In the genomic region with DNA sequence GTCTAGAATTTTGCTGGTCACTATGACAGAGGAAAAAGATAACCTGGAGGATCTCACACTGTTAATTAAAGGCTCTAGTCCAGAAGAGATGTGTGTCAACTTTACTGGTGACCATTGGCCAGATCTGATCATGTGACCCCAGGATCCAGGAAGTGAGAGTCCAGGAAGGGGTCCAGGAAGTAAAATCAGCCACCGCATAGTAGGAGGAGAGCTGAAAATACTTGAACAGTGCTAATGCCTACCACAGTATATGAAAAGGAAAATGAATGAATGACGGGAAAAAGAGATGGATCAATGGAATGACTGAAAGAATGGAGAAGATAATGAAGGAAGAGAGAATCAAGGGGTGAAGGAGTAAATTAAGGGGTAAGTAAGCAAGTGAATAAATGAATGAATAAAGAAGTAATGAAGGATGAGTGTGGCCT, we compare ENCODE assay signal across 1 cellular context.
TF ChIP-seq lines count a peak whose summit lies in the region.

No MANE protein-coding gene starts in this region.

TF ChIP-seq in GM23338, 12 proteins besides CTCF, POLR2A, EP300 and RAD21 (continued from another document):
- TF ChIP-seq, protein P1, sequence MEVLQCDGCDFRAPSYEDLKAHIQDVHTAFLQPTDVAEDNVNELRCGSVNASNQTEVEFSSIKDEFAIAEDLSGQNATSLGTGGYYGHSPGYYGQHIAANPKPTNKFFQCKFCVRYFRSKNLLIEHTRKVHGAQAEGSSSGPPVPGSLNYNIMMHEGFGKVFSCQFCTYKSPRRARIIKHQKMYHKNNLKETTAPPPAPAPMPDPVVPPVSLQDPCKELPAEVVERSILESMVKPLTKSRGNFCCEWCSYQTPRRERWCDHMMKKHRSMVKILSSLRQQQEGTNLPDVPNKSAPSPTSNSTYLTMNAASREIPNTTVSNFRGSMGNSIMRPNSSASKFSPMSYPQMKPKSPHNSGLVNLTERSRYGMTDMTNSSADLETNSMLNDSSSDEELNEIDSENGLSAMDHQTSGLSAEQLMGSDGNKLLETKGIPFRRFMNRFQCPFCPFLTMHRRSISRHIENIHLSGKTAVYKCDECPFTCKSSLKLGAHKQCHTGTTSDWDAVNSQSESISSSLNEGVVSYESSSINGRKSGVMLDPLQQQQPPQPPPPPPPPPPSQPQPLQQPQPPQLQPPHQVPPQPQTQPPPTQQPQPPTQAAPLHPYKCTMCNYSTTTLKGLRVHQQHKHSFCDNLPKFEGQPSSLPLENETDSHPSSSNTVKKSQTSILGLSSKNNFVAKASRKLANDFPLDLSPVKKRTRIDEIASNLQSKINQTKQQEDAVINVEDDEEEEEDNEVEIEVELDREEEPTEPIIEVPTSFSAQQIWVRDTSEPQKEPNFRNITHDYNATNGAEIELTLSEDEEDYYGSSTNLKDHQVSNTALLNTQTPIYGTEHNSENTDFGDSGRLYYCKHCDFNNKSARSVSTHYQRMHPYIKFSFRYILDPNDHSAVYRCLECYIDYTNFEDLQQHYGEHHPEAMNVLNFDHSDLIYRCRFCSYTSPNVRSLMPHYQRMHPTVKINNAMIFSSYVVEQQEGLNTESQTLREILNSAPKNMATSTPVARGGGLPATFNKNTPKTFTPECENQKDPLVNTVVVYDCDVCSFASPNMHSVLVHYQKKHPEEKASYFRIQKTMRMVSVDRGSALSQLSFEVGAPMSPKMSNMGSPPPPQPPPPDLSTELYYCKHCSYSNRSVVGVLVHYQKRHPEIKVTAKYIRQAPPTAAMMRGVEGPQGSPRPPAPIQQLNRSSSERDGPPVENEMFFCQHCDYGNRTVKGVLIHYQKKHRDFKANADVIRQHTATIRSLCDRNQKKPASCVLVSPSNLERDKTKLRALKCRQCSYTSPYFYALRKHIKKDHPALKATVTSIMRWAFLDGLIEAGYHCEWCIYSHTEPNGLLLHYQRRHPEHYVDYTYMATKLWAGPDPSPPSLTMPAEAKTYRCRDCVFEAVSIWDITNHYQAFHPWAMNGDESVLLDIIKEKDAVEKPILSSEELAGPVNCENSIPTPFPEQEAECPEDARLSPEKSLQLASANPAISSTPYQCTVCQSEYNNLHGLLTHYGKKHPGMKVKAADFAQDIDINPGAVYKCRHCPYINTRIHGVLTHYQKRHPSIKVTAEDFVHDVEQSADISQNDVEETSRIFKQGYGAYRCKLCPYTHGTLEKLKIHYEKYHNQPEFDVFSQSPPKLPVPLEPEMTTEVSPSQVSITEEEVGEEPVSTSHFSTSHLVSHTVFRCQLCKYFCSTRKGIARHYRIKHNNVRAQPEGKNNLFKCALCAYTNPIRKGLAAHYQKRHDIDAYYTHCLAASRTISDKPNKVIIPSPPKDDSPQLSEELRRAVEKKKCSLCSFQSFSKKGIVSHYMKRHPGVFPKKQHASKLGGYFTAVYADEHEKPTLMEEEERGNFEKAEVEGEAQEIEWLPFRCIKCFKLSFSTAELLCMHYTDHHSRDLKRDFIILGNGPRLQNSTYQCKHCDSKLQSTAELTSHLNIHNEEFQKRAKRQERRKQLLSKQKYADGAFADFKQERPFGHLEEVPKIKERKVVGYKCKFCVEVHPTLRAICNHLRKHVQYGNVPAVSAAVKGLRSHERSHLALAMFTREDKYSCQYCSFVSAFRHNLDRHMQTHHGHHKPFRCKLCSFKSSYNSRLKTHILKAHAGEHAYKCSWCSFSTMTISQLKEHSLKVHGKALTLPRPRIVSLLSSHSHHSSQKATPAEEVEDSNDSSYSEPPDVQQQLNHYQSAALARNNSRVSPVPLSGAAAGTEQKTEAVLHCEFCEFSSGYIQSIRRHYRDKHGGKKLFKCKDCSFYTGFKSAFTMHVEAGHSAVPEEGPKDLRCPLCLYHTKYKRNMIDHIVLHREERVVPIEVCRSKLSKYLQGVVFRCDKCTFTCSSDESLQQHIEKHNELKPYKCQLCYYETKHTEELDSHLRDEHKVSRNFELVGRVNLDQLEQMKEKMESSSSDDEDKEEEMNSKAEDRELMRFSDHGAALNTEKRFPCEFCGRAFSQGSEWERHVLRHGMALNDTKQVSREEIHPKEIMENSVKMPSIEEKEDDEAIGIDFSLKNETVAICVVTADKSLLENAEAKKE (CRISPR knock-in tag; IDR thresholded peaks at IDR 0.05) = no peak
- TF ChIP-seq EZH2 (IDR thresholded peaks at IDR 0.05; ENCODE audit: low read depth, unreplicated experiment) (no peak), CREB1 (CRISPR knock-in tag; IDR thresholded peaks at IDR 0.05; ENCODE audit: low read depth) (no peak), STAT1 (IDR thresholded peaks at IDR 0.05; ENCODE audit: unreplicated experiment) (no peak), NANOG (IDR thresholded peaks at IDR 0.05; ENCODE audit: borderline replicate concordance) (no peak)
- TF ChIP-seq, protein P2, sequence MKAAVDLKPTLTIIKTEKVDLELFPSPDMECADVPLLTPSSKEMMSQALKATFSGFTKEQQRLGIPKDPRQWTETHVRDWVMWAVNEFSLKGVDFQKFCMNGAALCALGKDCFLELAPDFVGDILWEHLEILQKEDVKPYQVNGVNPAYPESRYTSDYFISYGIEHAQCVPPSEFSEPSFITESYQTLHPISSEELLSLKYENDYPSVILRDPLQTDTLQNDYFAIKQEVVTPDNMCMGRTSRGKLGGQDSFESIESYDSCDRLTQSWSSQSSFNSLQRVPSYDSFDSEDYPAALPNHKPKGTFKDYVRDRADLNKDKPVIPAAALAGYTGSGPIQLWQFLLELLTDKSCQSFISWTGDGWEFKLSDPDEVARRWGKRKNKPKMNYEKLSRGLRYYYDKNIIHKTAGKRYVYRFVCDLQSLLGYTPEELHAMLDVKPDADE (IDR thresholded peaks at IDR 0.05) = no peak
- TF ChIP-seq, protein P3, sequence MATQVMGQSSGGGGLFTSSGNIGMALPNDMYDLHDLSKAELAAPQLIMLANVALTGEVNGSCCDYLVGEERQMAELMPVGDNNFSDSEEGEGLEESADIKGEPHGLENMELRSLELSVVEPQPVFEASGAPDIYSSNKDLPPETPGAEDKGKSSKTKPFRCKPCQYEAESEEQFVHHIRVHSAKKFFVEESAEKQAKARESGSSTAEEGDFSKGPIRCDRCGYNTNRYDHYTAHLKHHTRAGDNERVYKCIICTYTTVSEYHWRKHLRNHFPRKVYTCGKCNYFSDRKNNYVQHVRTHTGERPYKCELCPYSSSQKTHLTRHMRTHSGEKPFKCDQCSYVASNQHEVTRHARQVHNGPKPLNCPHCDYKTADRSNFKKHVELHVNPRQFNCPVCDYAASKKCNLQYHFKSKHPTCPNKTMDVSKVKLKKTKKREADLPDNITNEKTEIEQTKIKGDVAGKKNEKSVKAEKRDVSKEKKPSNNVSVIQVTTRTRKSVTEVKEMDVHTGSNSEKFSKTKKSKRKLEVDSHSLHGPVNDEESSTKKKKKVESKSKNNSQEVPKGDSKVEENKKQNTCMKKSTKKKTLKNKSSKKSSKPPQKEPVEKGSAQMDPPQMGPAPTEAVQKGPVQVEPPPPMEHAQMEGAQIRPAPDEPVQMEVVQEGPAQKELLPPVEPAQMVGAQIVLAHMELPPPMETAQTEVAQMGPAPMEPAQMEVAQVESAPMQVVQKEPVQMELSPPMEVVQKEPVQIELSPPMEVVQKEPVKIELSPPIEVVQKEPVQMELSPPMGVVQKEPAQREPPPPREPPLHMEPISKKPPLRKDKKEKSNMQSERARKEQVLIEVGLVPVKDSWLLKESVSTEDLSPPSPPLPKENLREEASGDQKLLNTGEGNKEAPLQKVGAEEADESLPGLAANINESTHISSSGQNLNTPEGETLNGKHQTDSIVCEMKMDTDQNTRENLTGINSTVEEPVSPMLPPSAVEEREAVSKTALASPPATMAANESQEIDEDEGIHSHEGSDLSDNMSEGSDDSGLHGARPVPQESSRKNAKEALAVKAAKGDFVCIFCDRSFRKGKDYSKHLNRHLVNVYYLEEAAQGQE (IDR thresholded peaks at IDR 0.05; ENCODE audit: unreplicated experiment) = no peak
